In the genomic region with DNA sequence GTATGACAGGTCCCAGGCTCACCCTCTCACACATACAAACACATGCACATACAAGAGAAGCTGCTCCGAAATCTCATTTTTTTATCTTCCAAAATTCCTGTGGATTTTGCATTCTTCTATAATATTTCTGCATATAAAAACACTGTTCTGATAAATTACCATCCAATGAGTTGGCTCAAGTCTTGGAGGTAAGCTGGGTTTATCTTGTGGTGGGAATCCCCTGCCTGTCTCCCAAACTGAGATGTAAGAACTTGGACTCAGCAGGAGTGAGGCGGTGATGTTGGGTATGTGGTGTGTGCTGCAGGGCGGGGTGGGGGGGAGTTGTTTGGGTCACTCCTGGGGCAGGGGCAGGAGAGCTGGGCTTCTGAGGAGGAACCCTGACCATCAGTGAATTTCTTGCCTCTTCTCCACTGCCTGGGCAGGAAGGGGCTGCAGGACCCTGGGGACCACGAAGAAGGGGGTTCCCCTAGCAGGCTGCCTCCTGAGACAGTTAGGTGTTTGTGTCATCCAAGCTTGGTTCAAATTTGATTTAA, we compare ENCODE assay signal across 20 cellular contexts. TPM values are rescaled to one million over a fixed set of nuclear protein-coding genes. Genes with fewer than 3 reads are reported as not detected.
"Had no signal": no experiment of that assay in that cellular context is flagged by ENCODE, and none has a peak within 500 bp of the region (broad histone marks: within the 10 kb centered on the region; RNA-seq: fewer than 3 reads in every experiment).

No MANE protein-coding gene starts in this region.

- H3K4me3 ChIP-seq: body of pancreas, colonic mucosa had no signal

- H3K4me3 Mint-ChIP-seq: activated naive CD4-positive, alpha-beta T cell treated with anti-CD3 and anti-CD28 coated beads, Interleukin-2, amount 50 U/mL, for 24 hours; activated T-cell treated with anti-CD3 and anti-CD28 coated beads, Interleukin-2, amount 50 U/mL, for 4 hours; naive thymus-derived CD4-positive, alpha-beta T cell; T-helper 2 cell treated with Interferon-gamma antibody and Interleukin-4, amounts not matched to agents 5 μg/mL and 100 μg/mL, for 36 hours had no signal

- H3K27ac ChIP-seq: body of pancreas, colonic mucosa, parathyroid adenoma, upper lobe of left lung had no signal

- H3K79me2 ChIP-seq: parathyroid adenoma had no signal

- H3K36me3 Mint-ChIP-seq: activated naive CD4-positive, alpha-beta T cell treated with anti-CD3 and anti-CD28 coated beads, Interleukin-2, amount 50 U/mL, for 24 hours; naive thymus-derived CD4-positive, alpha-beta T cell had no signal

- H3K9ac ChIP-seq: parathyroid adenoma had no signal

- H3K4me1 ChIP-seq: colonic mucosa, parathyroid adenoma had no signal

- H3K36me3 ChIP-seq: colonic mucosa, heart right ventricle, upper lobe of left lung had no signal

- H3K9me3 Mint-ChIP-seq: activated naive CD4-positive, alpha-beta T cell treated with anti-CD3 and anti-CD28 coated beads, Interleukin-2, amount 50 U/mL, for 24 hours; activated T-cell treated with anti-CD3 and anti-CD28 coated beads, Interleukin-2, amount 50 U/mL, for 4 hours; naive thymus-derived CD4-positive, alpha-beta T cell; T-helper 2 cell treated with Interferon-gamma antibody and Interleukin-4, amounts not matched to agents 5 μg/mL and 100 μg/mL, for 36 hours had no signal

- H2AFZ ChIP-seq: parathyroid adenoma had no signal

- DNase-seq: activated T-cell treated with anti-CD3 and anti-CD28 coated beads, Interleukin-2, amount 50 U/mL, for 4 hours; amniotic stem cell; body of pancreas; central memory CD4-positive, alpha-beta T cell; colonic mucosa; effector CD8-positive, alpha-beta T cell; heart right ventricle; left colon; mammary epithelial cell; naive thymus-derived CD4-positive, alpha-beta T cell; stimulated activated CD4-positive, alpha-beta T cell treated with anti-CD3 and anti-CD28 coated beads, Interleukin-15, amount 100 ng/mL, for 24 hours; stimulated activated CD4-positive, alpha-beta T cell treated with anti-CD3 and anti-CD28 coated beads, Interleukin-4, amount 100 ng/mL, for 1 hour; stimulated activated naive CD4-positive, alpha-beta T cell; substantia nigra; upper lobe of left lung had no signal

- H3K27ac Mint-ChIP-seq: naive thymus-derived CD4-positive, alpha-beta T cell; T-helper 2 cell treated with Interferon-gamma antibody and Interleukin-4, amounts not matched to agents 5 μg/mL and 100 μg/mL, for 36 hours had no signal

- ATAC-seq: body of pancreas; naive thymus-derived CD4-positive, alpha-beta T cell had no signal

- H3K9me3 ChIP-seq: body of pancreas, colonic mucosa, heart right ventricle, upper lobe of left lung had no signal

- H3K4me1 Mint-ChIP-seq: activated naive CD4-positive, alpha-beta T cell treated with anti-CD3 and anti-CD28 coated beads, Interleukin-2, amount 50 U/mL, for 24 hours had no signal

RNA-seq across cellular contexts. Expression of gene P2RY6, which starts 6.8 kb away (rescaled TPM):
- total RNA-seq: activated T-cell treated with anti-CD3 and anti-CD28 coated beads, Interleukin-2, amount 50 U/mL, for 4 hours; body of pancreas; endothelial cell of umbilical vein had no signal

RNA-seq across cellular contexts. Expression of gene P2RY2, which starts 47.3 kb away (rescaled TPM):
- total RNA-seq: activated T-cell treated with anti-CD3 and anti-CD28 coated beads, Interleukin-2, amount 50 U/mL, for 4 hours; frontal cortex had no signal
